Comparison of ENCODE assay signal across 19 cellular contexts in the genomic region with DNA sequence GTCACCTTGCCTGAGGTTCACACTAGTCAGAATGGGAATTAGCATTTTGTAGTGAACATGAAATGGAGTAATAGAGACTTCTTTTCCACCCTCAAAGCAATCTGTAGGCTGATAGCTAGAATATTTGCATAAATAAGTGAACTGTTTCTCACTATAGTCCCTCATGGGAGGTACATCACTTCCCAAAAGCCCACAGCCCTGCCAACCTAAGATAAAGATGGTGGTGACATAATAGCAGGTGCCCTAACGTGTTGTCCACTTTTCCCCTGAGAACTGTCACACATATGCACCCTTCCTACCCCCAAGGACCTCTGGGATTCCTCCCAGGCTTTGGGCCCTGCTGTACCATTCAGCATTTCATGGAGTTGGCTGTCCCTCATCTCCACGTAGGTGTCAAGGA. TPM values are rescaled to one million over a fixed set of nuclear protein-coding genes. Genes with fewer than 3 reads are reported as not detected.
DNase-seq lines count a peak whose midpoint lies in the region; ATAC-seq and TF ChIP-seq lines count a peak whose summit lies in the region.
"Had no signal": no experiment of that assay in that cellular context is flagged by ENCODE, and none has a peak within 500 bp of the region (broad histone marks: within the 10 kb centered on the region; RNA-seq: fewer than 3 reads in every experiment).

No MANE protein-coding gene starts in this region.

- CTCF ChIA-PET in activated naive CD4-positive, alpha-beta T cell treated with anti-CD3 and anti-CD28 coated beads for 36 hours (lab: Charles Lee): no interaction called here

- no peaks in the 10 kb centered on the region for H3K27me3 Mint-ChIP-seq in activated naive CD4-positive, alpha-beta T cell treated with anti-CD3 and anti-CD28 coated beads for 36 hours (ENCODE audit: low read depth)
- H3K27me3 Mint-ChIP-seq: IgD-negative memory B cell had no signal

- no peak overlapping the region for H2AFZ ChIP-seq in OCI-LY3 (ENCODE audit: low read depth, low read length)

- no peak for TF ChIP-seq CTCF in OCI-LY3 (IDR thresholded peaks at IDR 0.05; ENCODE audit: low read depth, low read length)

- no peak overlapping the region for H3K9ac ChIP-seq in OCI-LY3 (ENCODE audit: low read length)

- H3K27ac ChIP-seq in OCI-LY3 (ENCODE audit: low read length): no peak overlapping the region
- H3K27ac ChIP-seq: C4-2B, HL-60, RWPE1 had no signal

- H3K4me3 Mint-ChIP-seq in activated naive CD4-positive, alpha-beta T cell treated with anti-CD3 and anti-CD28 coated beads for 36 hours: no peak overlapping the region

- peaks cover 9% of the 10 kb centered on the region for H3K36me3 ChIP-seq in OCI-LY3 (replicated peaks; ENCODE audit: low read depth, low read length)

- H3K4me2 ChIP-seq in OCI-LY3 (ENCODE audit: low read length): 0 out of 2 replicates have a peak overlapping the region, but pooled peaks have one; percentile 5

- H3K79me2 ChIP-seq in OCI-LY3 (ENCODE audit: low read length): peaks cover 10% of the 10 kb centered on the region

- H3K4me1 Mint-ChIP-seq in activated naive CD4-positive, alpha-beta T cell treated with anti-CD3 and anti-CD28 coated beads for 36 hours (ENCODE audit: low read depth): peaks cover 44% of the 10 kb centered on the region

- intact Hi-C loops in activated naive CD4-positive, alpha-beta T cell treated with anti-CD3 and anti-CD28 coated beads for 36 hours (cut with micrococcal nuclease): no loop called here

- peaks cover 2% of the 10 kb centered on the region for H3K9me3 Mint-ChIP-seq in activated naive CD4-positive, alpha-beta T cell treated with anti-CD3 and anti-CD28 coated beads for 36 hours
- H3K9me3 Mint-ChIP-seq: IgD-negative memory B cell had no signal

- no peak overlapping the region for H3K4me3 ChIP-seq in OCI-LY3 (ENCODE audit: low read length)

- H3K9me3 ChIP-seq in OCI-LY3 (ENCODE audit: insufficient read depth, low read length): no peaks in the 10 kb centered on the region
- H3K9me3 ChIP-seq: Caco-2 had no signal

- ATAC-seq in GM19043 (IDR thresholded peaks at IDR 0.05; ENCODE audit: low read depth, unreplicated experiment): peak; percentile 42
- ATAC-seq in HG02852 (IDR thresholded peaks at IDR 0.05; ENCODE audit: unreplicated experiment): no peak

- peaks cover 15% of the 10 kb centered on the region for H3K4me1 ChIP-seq in OCI-LY3 (ENCODE audit: low read length)
- H3K4me1 ChIP-seq: Caco-2 had no signal

- DNase-seq in activated naive CD4-positive, alpha-beta T cell treated with anti-CD3 and anti-CD28 coated beads for 36 hours: no peak
- no peak for DNase-seq in activated naive CD4-positive, alpha-beta T cell (lab: John Stamatoyannopoulos, UW)
- no peak for DNase-seq in NCI-H1694 treated with DMSO at 0.1 percent for 48 hours (lab: John Stamatoyannopoulos, UW)
- DNase-seq in NCI-H2107 treated with DMSO at 0.1 percent for 48 hours (lab: John Stamatoyannopoulos, UW; ENCODE audit: unreplicated experiment): no peak
- no peak for DNase-seq in COLO829 (ENCODE audit: low spot score)
- DNase-seq: Caco-2, DMS153, NCI-H1105 treated with DMSO at 0.1 percent for 48 hours, NCI-H187 treated with DMSO at 0.1 percent for 48 hours, NCI-H446, NCI-H748 treated with DMSO at 0.1 percent for 48 hours had no signal

- H4K20me1 ChIP-seq in OCI-LY3 (ENCODE audit: insufficient read depth, low read length): no peaks in the 10 kb centered on the region

- H3K36me3 Mint-ChIP-seq in activated naive CD4-positive, alpha-beta T cell treated with anti-CD3 and anti-CD28 coated beads for 36 hours (ENCODE audit: low read depth): peaks cover 24% of the 10 kb centered on the region

- H3K27me3 ChIP-seq in OCI-LY3 (ENCODE audit: low read depth, low read length): no peaks in the 10 kb centered on the region

- peak overlapping the region; percentile 36 for H3K27ac Mint-ChIP-seq in activated naive CD4-positive, alpha-beta T cell treated with anti-CD3 and anti-CD28 coated beads for 36 hours
- H3K27ac Mint-ChIP-seq: IgD-negative memory B cell had no signal

RNA-seq across cellular contexts. Expression of a gene that starts 4.4 kb away (rescaled TPM):
- 10 to 100 TPM; 18.2 to 19.9 TPM for total RNA-seq in activated naive CD4-positive, alpha-beta T cell treated with anti-CD3 and anti-CD28 coated beads for 36 hours

RNA-seq across cellular contexts. Expression of a gene that starts 51.0 kb away (rescaled TPM):
- 10 to 100 TPM; 18.5 to 19.1 TPM for total RNA-seq in activated naive CD4-positive, alpha-beta T cell treated with anti-CD3 and anti-CD28 coated beads for 36 hours

RNA-seq across cellular contexts. Expression of a gene that starts 51.3 kb away (rescaled TPM):
- total RNA-seq in activated naive CD4-positive, alpha-beta T cell treated with anti-CD3 and anti-CD28 coated beads for 36 hours: under 1 TPM; 0.69 to 0.74 TPM
- total RNA-seq: A172 had no signal
